ENCODE assay signal across 1 cellular context in the genomic region with DNA sequence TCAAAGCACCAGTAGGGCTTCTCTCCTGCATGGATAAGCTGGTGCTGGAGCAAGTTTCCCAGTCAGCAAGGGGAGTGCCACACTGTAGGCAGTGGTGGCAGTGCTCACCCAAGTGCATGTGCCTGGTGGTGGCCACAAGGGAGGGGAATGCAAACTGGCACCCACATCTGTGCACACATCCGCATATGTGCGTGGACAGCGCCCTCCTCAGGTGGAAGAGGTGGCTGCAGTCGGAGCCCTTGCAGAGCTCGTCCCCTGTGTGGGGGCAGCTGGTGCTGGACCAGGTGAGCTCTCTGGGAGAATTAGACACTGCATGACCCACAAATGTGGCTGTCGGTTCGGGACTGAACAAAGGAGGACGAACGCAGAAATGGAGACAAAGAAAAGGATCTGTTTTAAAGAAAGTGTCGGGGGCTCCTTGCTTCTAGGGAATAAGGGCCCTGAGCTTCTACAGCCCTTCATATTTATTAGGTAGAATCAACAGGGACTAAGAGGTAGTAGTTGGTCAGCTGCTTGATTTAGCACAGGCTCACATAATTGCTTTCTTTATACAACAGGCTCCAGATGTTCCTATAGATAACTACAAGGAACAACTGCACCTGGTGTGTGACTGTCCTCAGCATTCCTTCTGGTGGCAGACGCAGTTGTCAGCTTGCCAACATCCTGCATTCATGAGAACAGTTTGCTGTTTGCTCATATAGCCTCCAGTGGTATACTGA.
TF ChIP-seq lines count a peak whose summit lies in the region.

No MANE protein-coding gene starts in this region.

TF ChIP-seq in H1, 55 proteins besides CTCF, POLR2A, EP300 and RAD21:
- no peak for TF ChIP-seq SP4 (IDR thresholded peaks at IDR 0.05; ENCODE audit: low read length)
- TF ChIP-seq SP1 (IDR thresholded peaks at IDR 0.05; ENCODE audit: low read depth, low read length) = 0 out of 2 replicates have a peak, but pooled peaks have one; percentile 10
- TF ChIP-seq GABPA (IDR thresholded peaks at IDR 0.05; ENCODE audit: borderline replicate concordance, insufficient read depth, low read length) = peak; percentile 43; the same call in 1 of the 2 replicates
- peak; percentile 82 for TF ChIP-seq CTBP2 (IDR thresholded peaks at IDR 0.05; ENCODE audit: borderline replicate concordance, insufficient read depth, insufficient read length, low read length)
- TF ChIP-seq CREB1 (IDR thresholded peaks at IDR 0.05) = peak; percentile 63
- TF ChIP-seq SIN3A (conservative IDR thresholded peaks at IDR 0.05 in 1 of 2, IDR thresholded peaks at IDR 0.05 in 1 of 2; ENCODE audit: low read depth in 1 of 2, low read length in 2 of 2) = peak in 1 of 2 experiments; percentile 79; a peak in 1 of 4 replicates
- TF ChIP-seq, protein P1, sequence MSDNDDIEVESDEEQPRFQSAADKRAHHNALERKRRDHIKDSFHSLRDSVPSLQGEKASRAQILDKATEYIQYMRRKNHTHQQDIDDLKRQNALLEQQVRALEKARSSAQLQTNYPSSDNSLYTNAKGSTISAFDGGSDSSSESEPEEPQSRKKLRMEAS (IDR thresholded peaks at IDR 0.05) = peak; percentile 88
- no peak for TF ChIP-seq SIRT6 (IDR thresholded peaks at IDR 0.05; ENCODE audit: low read length)
- 0 out of 2 replicates have a peak, but pooled peaks have one; percentile 13 for TF ChIP-seq BRCA1 (IDR thresholded peaks at IDR 0.05; ENCODE audit: low read depth, low read length)
- peak; percentile 73 for TF ChIP-seq YY1 (IDR thresholded peaks at IDR 0.05; ENCODE audit: low read depth, low read length)
- no peak; the same call in 1 of the 2 replicates for TF ChIP-seq POLR2AphosphoS5 (IDR thresholded peaks at IDR 0.05; ENCODE audit: low read depth, low read length)
- TF ChIP-seq SRF (IDR thresholded peaks at IDR 0.05; ENCODE audit: low read depth, low read length) = no peak
- no peak for TF ChIP-seq BACH1 (IDR thresholded peaks at IDR 0.05; ENCODE audit: low read length)
- no peak for TF ChIP-seq TBP (IDR thresholded peaks at IDR 0.05; ENCODE audit: low read depth, low read length)
- TF ChIP-seq, protein P2, sequence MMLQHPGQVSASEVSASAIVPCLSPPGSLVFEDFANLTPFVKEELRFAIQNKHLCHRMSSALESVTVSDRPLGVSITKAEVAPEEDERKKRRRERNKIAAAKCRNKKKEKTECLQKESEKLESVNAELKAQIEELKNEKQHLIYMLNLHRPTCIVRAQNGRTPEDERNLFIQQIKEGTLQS (IDR thresholded peaks at IDR 0.05; ENCODE audit: insufficient read depth, low read depth, low read length) = no peak
- TF ChIP-seq CHD2 (IDR thresholded peaks at IDR 0.05; ENCODE audit: low read length) = peak; percentile 63; the same call in 1 of the 2 replicates
- no peak for TF ChIP-seq KDM5A (IDR thresholded peaks at IDR 0.05; ENCODE audit: low read length)
- TF ChIP-seq TEAD4 (IDR thresholded peaks at IDR 0.05; ENCODE audit: low read depth, low read length) = peak; percentile 89
- TF ChIP-seq RFX5 (IDR thresholded peaks at IDR 0.05; ENCODE audit: borderline replicate concordance, low read depth, low read length) = no peak
